In the genomic region with DNA sequence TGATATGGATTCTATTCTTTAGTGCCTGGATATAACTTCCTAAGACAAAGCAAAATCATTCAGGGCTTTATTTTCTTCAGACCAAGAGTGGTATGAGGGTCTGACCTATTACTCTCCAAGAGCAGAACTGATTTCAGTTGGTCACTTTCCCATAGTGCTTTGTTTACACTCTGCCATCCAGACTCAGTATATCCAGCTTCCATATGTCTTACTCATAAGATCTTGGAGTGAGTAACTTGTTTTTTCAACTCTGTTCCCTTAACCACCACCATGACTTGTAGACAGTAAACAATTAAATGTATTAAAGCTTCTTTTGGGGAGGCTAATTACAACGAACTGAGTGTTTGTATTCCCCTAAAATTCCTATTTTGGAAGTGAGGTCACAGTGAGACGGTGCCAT, we compare ENCODE assay signal across 20 cellular contexts.
DNase-seq lines count a peak whose midpoint lies in the region; ATAC-seq and TF ChIP-seq lines count a peak whose summit lies in the region.
"Had no signal": no experiment of that assay in that cellular context is flagged by ENCODE, and none has a peak within 500 bp of the region (broad histone marks: within the 10 kb centered on the region; RNA-seq: fewer than 3 reads in every experiment).

No MANE protein-coding gene starts in this region.

- H3K27me3 Mint-ChIP-seq in activated naive CD8-positive, alpha-beta T cell treated with anti-CD3 and anti-CD28 coated beads for 36 hours: no peaks in the 10 kb centered on the region
- no peaks in the 10 kb centered on the region for H3K27me3 Mint-ChIP-seq in stimulated activated naive B cell treated with anti-CD40 and anti-IgM and Interleukin-4, amounts not matched to agents 10 μg/mL and 1 μg/mL and 100 μg/mL, for 72 hours
- H3K27me3 Mint-ChIP-seq: naive B cell had no signal

- H3K36me3 ChIP-seq in ACC112 (ENCODE audit: insufficient read depth, low read length): peaks cover 64% of the 10 kb centered on the region
- H3K36me3 ChIP-seq: uterus had no signal

- peaks cover 38% of the 10 kb centered on the region for H3K36me3 Mint-ChIP-seq in activated naive CD8-positive, alpha-beta T cell treated with anti-CD3 and anti-CD28 coated beads for 36 hours
- H3K36me3 Mint-ChIP-seq in stimulated activated naive B cell treated with anti-CD40 and anti-IgM and Interleukin-4, amounts not matched to agents 10 μg/mL and 1 μg/mL and 100 μg/mL, for 72 hours: peaks cover 24 to 40% of the 10 kb centered on the region in 2 donors

- no peak overlapping the region for H2AFZ ChIP-seq in ACC112 (ENCODE audit: low read length, unreplicated experiment)
- H2AFZ ChIP-seq: GM23338 had no signal

- H3K4me3 Mint-ChIP-seq in activated naive CD8-positive, alpha-beta T cell treated with anti-CD3 and anti-CD28 coated beads for 36 hours: no peak overlapping the region
- H3K4me3 Mint-ChIP-seq in stimulated activated naive B cell treated with anti-CD40 and anti-IgM and Interleukin-4, amounts not matched to agents 10 μg/mL and 1 μg/mL and 100 μg/mL, for 72 hours: no peak overlapping the region
- H3K4me3 Mint-ChIP-seq: GM23338, naive B cell had no signal

- H3K79me2 ChIP-seq in ACC112 (ENCODE audit: control insufficient read depth, insufficient read depth, low read length, unreplicated experiment): no peaks in the 10 kb centered on the region

- no peak overlapping the region for H3K27ac Mint-ChIP-seq in activated naive CD8-positive, alpha-beta T cell treated with anti-CD3 and anti-CD28 coated beads for 36 hours
- no peak overlapping the region for H3K27ac Mint-ChIP-seq in stimulated activated naive B cell treated with anti-CD40 and anti-IgM and Interleukin-4, amounts not matched to agents 10 μg/mL and 1 μg/mL and 100 μg/mL, for 72 hours
- H3K27ac Mint-ChIP-seq: GM23338 had no signal

- H3K4me3 ChIP-seq in ACC112 (ENCODE audit: low read depth, low read length) (no peak overlapping the region), astrocyte of the cerebellum (ENCODE audit: low read depth, low read length) (no peak overlapping the region), foreskin fibroblast (ENCODE audit: low read depth in 1 of 2, low read length in 2 of 2) (no peak overlapping the region)
- H3K4me3 ChIP-seq: GM23338, lower lobe of right lung, uterus had no signal

- peaks cover 16% of the 10 kb centered on the region for H3K4me1 Mint-ChIP-seq in activated naive CD8-positive, alpha-beta T cell treated with anti-CD3 and anti-CD28 coated beads for 36 hours
- peaks cover 11 to 22% of the 10 kb centered on the region in 2 donors for H3K4me1 Mint-ChIP-seq in stimulated activated naive B cell treated with anti-CD40 and anti-IgM and Interleukin-4, amounts not matched to agents 10 μg/mL and 1 μg/mL and 100 μg/mL, for 72 hours
- H3K4me1 Mint-ChIP-seq: GM23338, naive B cell had no signal

- ATAC-seq in stimulated activated naive B cell treated with anti-CD40 and anti-IgM and Interleukin-4, amounts not matched to agents 10 μg/mL and 1 μg/mL and 100 μg/mL, for 72 hours (replicated peaks): no peak
- ATAC-seq: GM23338, lower lobe of right lung had no signal

- in situ Hi-C loops in astrocyte of the cerebellum (cut with HindIII; ENCODE audit: low sequenced_read_pairs): loop anchor here (25.0 kb wide), 1 partner anchor 1456 kb away; the partner anchor contains the start of gene PLPP3

- peaks cover 2% of the 10 kb centered on the region for H3K9me3 Mint-ChIP-seq in activated naive CD8-positive, alpha-beta T cell treated with anti-CD3 and anti-CD28 coated beads for 36 hours
- no peaks in the 10 kb centered on the region for H3K9me3 Mint-ChIP-seq in stimulated activated naive B cell treated with anti-CD40 and anti-IgM and Interleukin-4, amounts not matched to agents 10 μg/mL and 1 μg/mL and 100 μg/mL, for 72 hours
- H3K9me3 Mint-ChIP-seq: GM23338, naive B cell had no signal

- intact Hi-C loops in posterior vena cava (cut with DNase I): no loop called here

- DNase-seq in HCEC 1CT (peak; percentile 82), astrocyte of the cerebellum (ENCODE audit: low read depth) (peak; percentile 26), foreskin fibroblast (peak; percentile 49 to 52), posterior vena cava (ENCODE audit: low spot score) (no peak), NCI-H82 treated with DMSO at 0.1 percent for 48 hours (lab: John Stamatoyannopoulos, UW; ENCODE audit: unreplicated experiment) (no peak)
- DNase-seq in activated naive CD8-positive, alpha-beta T cell treated with anti-CD3 and anti-CD28 coated beads for 36 hours: no peak
- no peak for DNase-seq in stimulated activated naive B cell treated with anti-CD40 and anti-IgM and Interleukin-4, amounts not matched to agents 10 μg/mL and 1 μg/mL and 100 μg/mL, for 72 hours
- DNase-seq: activated CD4-positive, alpha-beta T cell treated with anti-CD3 and anti-CD28 coated beads, Interleukin-2, amount 50 U/mL, for 1 hour; activated naive CD4-positive, alpha-beta T cell treated with anti-CD3 and anti-CD28 coated beads, Interleukin-2, amount 50 U/mL, for 16 hours; activated T-cell treated with anti-CD3 and anti-CD28 coated beads for 4 hours; caudate nucleus; GF-D8; lower lobe of right lung; naive B cell; NCI-H446; SK-N-SH; stimulated activated CD4-positive, alpha-beta T cell treated with anti-CD3 and anti-CD28 coated beads, Interleukin-1b, Interleukin-23, amount 100 ng/mL, for 48 hours; uterus had no signal

- TF ChIP-seq CTCF in astrocyte of the cerebellum (IDR thresholded peaks at IDR 0.05; ENCODE audit: low read depth, low read length, missing control alignments): no peak
- no peak for TF ChIP-seq CTCF in foreskin fibroblast (IDR thresholded peaks at IDR 0.05; ENCODE audit: low read depth, low read length)

- no peaks in the 10 kb centered on the region for H3K27me3 ChIP-seq in ACC112 (ENCODE audit: insufficient read depth, low read length)
- H3K27me3 ChIP-seq: uterus had no signal

- H3K27ac ChIP-seq in ACC112 (ENCODE audit: low read depth, low read length): peak overlapping the region; percentile 67
- H3K27ac ChIP-seq: lower lobe of right lung, uterus had no signal

- H3K4me1 ChIP-seq in ACC112 (ENCODE audit: control insufficient read depth, insufficient read depth, low read length, unreplicated experiment): peaks cover 44% of the 10 kb centered on the region
- H3K4me1 ChIP-seq: lower lobe of right lung, uterus had no signal

Comparison
In these comparisons a context has a peak if more than half of its experiments do, and no peak if none do; other contexts are left out.
1. DNase-seq: peak in HCEC 1CT (single experiment), astrocyte of the cerebellum (single experiment) and foreskin fibroblast (2 of 2); none in posterior vena cava (single experiment), activated naive CD8-positive, alpha-beta T cell treated with anti-CD3 and anti-CD28 coated beads for 36 hours (single experiment), NCI-H82 treated with DMSO at 0.1 percent for 48 hours (single experiment) and stimulated activated naive B cell treated with anti-CD40 and anti-IgM and Interleukin-4, amounts not matched to agents 10 μg/mL and 1 μg/mL and 100 μg/mL, for 72 hours (single experiment).